In genomic region chr3:48635222-48636021, GRCh38 we compare ENCODE assay signal across 1 cellular context.
A peak's percentile ranks its signal among the peaks of the same experiment; 100 is the strongest.
TF ChIP-seq lines count a peak whose summit lies in the region.

Gene SLC26A6 (minus strand): TSS chr3:48635461. CDS start chr3:48635393, 68 bp downstream.

TF ChIP-seq in GM12878, 131 proteins besides CTCF, POLR2A, EP300 and RAD21 (continued from another document and continues in another):
- no peak for TF ChIP-seq BCLAF1 (IDR thresholded peaks at IDR 0.05)
- 0 out of 4 replicates have a peak, but pooled peaks of 1 of the 2 experiments have one; percentile 22 for TF ChIP-seq SRF (IDR thresholded peaks at IDR 0.05; ENCODE audit: low read depth in 2 of 2, low read length in 2 of 2)
- no peak for TF ChIP-seq HDAC2 (IDR thresholded peaks at IDR 0.05)
- TF ChIP-seq RAD51 (IDR thresholded peaks at IDR 0.05): no peak
- no peak for TF ChIP-seq ZNF274 (IDR thresholded peaks at IDR 0.05; ENCODE audit: insufficient read depth, insufficient read length)
- no peak for TF ChIP-seq ZBTB33 (IDR thresholded peaks at IDR 0.05)
- no peak for TF ChIP-seq CEBPB (IDR thresholded peaks at IDR 0.05; ENCODE audit: borderline replicate concordance in 1 of 2, low read depth in 2 of 2, low read length in 2 of 2)
- peak; percentile 91 for TF ChIP-seq SMARCA5 (IDR thresholded peaks at IDR 0.05)
- peak; percentile 78 for TF ChIP-seq NKRF (conservative IDR thresholded peaks at IDR 0.05)
- TF ChIP-seq ZZZ3 (IDR thresholded peaks at IDR 0.05; ENCODE audit: control insufficient read depth, insufficient read length, low read depth): no peak
- TF ChIP-seq HDGF (IDR thresholded peaks at IDR 0.05): peak; percentile 84; the same call in 1 of the 2 replicates
- no peak for TF ChIP-seq USF2 (IDR thresholded peaks at IDR 0.05; ENCODE audit: borderline replicate concordance, low read depth, low read length)
- no peak for TF ChIP-seq ATF7 (IDR thresholded peaks at IDR 0.05; ENCODE audit: low read depth)
- no peak for TF ChIP-seq BCL3 (IDR thresholded peaks at IDR 0.05; ENCODE audit: borderline replicate concordance, insufficient read depth, low read depth, low read length, poor library complexity, severe bottlenecking)
- TF ChIP-seq ESRRA (IDR thresholded peaks at IDR 0.05; ENCODE audit: low read length): no peak
- TF ChIP-seq ZSCAN29 (IDR thresholded peaks at IDR 0.05): no peak
- no peak for TF ChIP-seq PAX5 (IDR thresholded peaks at IDR 0.05; ENCODE audit: borderline replicate concordance, low read depth, low read length)
- no peak for TF ChIP-seq ZNF24 (IDR thresholded peaks at IDR 0.05)
- TF ChIP-seq CBX3 (IDR thresholded peaks at IDR 0.05; ENCODE audit: borderline replicate concordance, low read depth): no peak
- TF ChIP-seq MTA2 (IDR thresholded peaks at IDR 0.05; ENCODE audit: low read depth): peak; percentile 45; the same call in 1 of the 2 replicates
- TF ChIP-seq ZBED1 (IDR thresholded peaks at IDR 0.05; ENCODE audit: borderline replicate concordance): no peak
- no peak for TF ChIP-seq ATF2 (IDR thresholded peaks at IDR 0.05; ENCODE audit: low read length)
- TF ChIP-seq KLF5 (IDR thresholded peaks at IDR 0.05; ENCODE audit: partially characterized antibody): no peak
- TF ChIP-seq CUX1 (IDR thresholded peaks at IDR 0.05; ENCODE audit: insufficient replicate concordance, low read depth, low read length): no peak
- TF ChIP-seq SREBF2 (IDR thresholded peaks at IDR 0.05; ENCODE audit: low read length): no peak
- TF ChIP-seq NFIC (IDR thresholded peaks at IDR 0.05; ENCODE audit: low read depth, low read length): no peak
- TF ChIP-seq PBX3 (IDR thresholded peaks at IDR 0.05; ENCODE audit: insufficient replicate concordance, low read depth, low read length): no peak
- no peak for TF ChIP-seq SREBF1 (IDR thresholded peaks at IDR 0.05; ENCODE audit: low read length)
- peak; percentile 67; the same call in 1 of the 2 replicates for TF ChIP-seq TCF12 (IDR thresholded peaks at IDR 0.05; ENCODE audit: low read depth, low read length)
- TF ChIP-seq LARP7 (IDR thresholded peaks at IDR 0.05): peak; percentile 87
- no peak for TF ChIP-seq ZBTB40 (IDR thresholded peaks at IDR 0.05; ENCODE audit: borderline replicate concordance)
- peak in 1 of 2 experiments; percentile 50; a peak in 2 of 4 replicates for TF ChIP-seq IKZF2 (IDR thresholded peaks at IDR 0.05)
